In the genomic region with DNA sequence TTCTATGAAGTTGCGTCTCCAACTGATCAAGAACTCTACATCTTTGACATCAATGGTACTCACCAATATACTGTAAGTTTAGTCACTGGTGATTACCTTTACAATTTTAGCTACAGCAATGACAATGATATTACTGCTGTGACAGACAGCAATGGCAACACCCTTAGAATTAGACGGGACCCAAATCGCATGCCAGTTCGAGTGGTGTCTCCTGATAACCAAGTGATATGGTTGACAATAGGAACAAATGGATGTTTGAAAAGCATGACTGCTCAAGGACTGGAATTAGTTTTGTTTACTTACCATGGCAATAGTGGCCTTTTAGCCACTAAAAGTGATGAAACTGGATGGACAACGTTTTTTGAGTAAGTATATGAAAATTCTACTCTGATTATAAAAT, we compare ENCODE assay signal across 18 cellular contexts.
"Had no signal": no experiment of that assay in that cellular context is flagged by ENCODE, and none has a peak within 500 bp of the region (broad histone marks: within the 10 kb centered on the region; RNA-seq: fewer than 3 reads in every experiment).

No MANE protein-coding gene starts in this region.

- H3K9me3 ChIP-seq: esophagus muscularis mucosa, gastroesophageal sphincter, left lung, lower lobe of right lung, mucosa of descending colon had no signal

- H3K4me1 Mint-ChIP-seq: naive B cell had no signal

- H3K4me2 ChIP-seq: hepatocyte had no signal

- H2AFZ ChIP-seq: hepatocyte had no signal

- H3K36me3 ChIP-seq: left lung, lower lobe of right lung had no signal

- H3K4me1 ChIP-seq: esophagus muscularis mucosa, gastroesophageal sphincter, heart left ventricle, left lung, lower lobe of right lung had no signal

- DNase-seq: dermis blood vessel endothelial cell; dorsolateral prefrontal cortex; effector CD4-positive, alpha-beta T cell; effector memory CD4-positive, alpha-beta T cell; foreskin keratinocyte; heart left ventricle; hypothalamus; left cardiac atrium; left lung; lower lobe of right lung; mesenchymal stem cell; mucosa of descending colon; naive B cell had no signal

- H3K4me3 Mint-ChIP-seq: mesothelial cell of epicardium, naive B cell had no signal

- H3K27ac ChIP-seq: coronary artery, dorsolateral prefrontal cortex, esophagus muscularis mucosa, foreskin keratinocyte, gastroesophageal sphincter, heart left ventricle, hepatocyte, left lung, lower lobe of right lung had no signal

- ATAC-seq: foreskin keratinocyte, gastroesophageal sphincter, left lung, lower lobe of right lung, mucosa of descending colon had no signal

- H3K4me3 ChIP-seq: coronary artery, dorsolateral prefrontal cortex, esophagus muscularis mucosa, gastroesophageal sphincter, heart left ventricle, hepatocyte, left lung, lower lobe of right lung, mucosa of descending colon had no signal

- H3K27me3 ChIP-seq: esophagus muscularis mucosa, foreskin keratinocyte, gastroesophageal sphincter, heart left ventricle, hepatocyte, left lung had no signal

- H3K79me2 ChIP-seq: hepatocyte had no signal

- H3K27ac Mint-ChIP-seq: mesothelial cell of epicardium, naive B cell had no signal

- H3K36me3 Mint-ChIP-seq: naive B cell had no signal
